In the genomic region with DNA sequence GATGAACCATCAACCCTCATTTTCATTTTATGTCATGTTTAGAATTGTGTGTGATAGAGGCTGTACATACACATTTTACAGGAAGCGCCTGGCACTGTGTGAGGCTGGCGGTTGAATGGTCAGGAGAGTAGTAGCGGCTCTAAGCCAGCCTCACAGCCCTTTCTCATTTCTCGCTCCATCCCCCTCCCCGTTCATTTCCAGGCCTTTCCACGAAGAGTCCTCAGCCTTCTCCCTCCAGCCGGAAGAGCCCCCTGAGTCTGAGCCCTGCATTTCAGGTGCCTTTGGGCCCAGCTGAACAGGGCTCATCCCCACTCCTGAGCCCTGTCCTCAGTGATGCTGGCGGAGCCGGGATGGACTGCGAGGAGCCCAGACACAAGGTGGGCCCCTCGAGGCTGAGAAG, we compare ENCODE assay signal across 24 cellular contexts.
"Had no signal": no experiment of that assay in that cellular context is flagged by ENCODE, and none has a peak within 500 bp of the region (broad histone marks: within the 10 kb centered on the region; RNA-seq: fewer than 3 reads in every experiment).

No MANE protein-coding gene starts in this region.

- FAIRE-seq: islet of Langerhans, pancreas had no signal

- H3K27me3 Mint-ChIP-seq: progenitor cell of endocrine pancreas; stimulated activated naive B cell treated with anti-CD40 and anti-IgM and Interleukin-4, amounts not matched to agents 10 μg/mL and 1 μg/mL and 100 μg/mL, for 72 hours had no signal

- H3K27ac Mint-ChIP-seq: progenitor cell of endocrine pancreas; stimulated activated naive B cell treated with anti-CD40 and anti-IgM and Interleukin-4, amounts not matched to agents 10 μg/mL and 1 μg/mL and 100 μg/mL, for 72 hours; stimulated activated naive CD8-positive, alpha-beta T cell treated with anti-CD3 and anti-CD28 coated beads, Interleukin-15, amount 100 ng/mL, for 72 hours had no signal

- H3K9me3 Mint-ChIP-seq: naive thymus-derived CD8-positive, alpha-beta T cell; stimulated activated naive B cell treated with anti-CD40 and anti-IgM and Interleukin-4, amounts not matched to agents 10 μg/mL and 1 μg/mL and 100 μg/mL, for 72 hours; stimulated activated naive CD8-positive, alpha-beta T cell treated with anti-CD3 and anti-CD28 coated beads, Interleukin-15, amount 100 ng/mL, for 72 hours had no signal

- H3K36me3 ChIP-seq: colonic mucosa, esophagus squamous epithelium, gastroesophageal sphincter, pancreas, tibial nerve, upper lobe of right lung, vagina had no signal

- H3K4me2 ChIP-seq: smooth muscle cell had no signal

- H3K4me1 ChIP-seq: colonic mucosa, esophagus squamous epithelium, gastroesophageal sphincter, testis, tibial nerve, upper lobe of right lung, vagina had no signal

- H3K4me3 ChIP-seq: colonic mucosa, esophagus squamous epithelium, gastroesophageal sphincter, mucosa of descending colon, pancreas, smooth muscle cell, testis, tibial nerve, upper lobe of right lung, vagina had no signal

- ATAC-seq: gastroesophageal sphincter; left lobe of liver; mucosa of descending colon; naive thymus-derived CD8-positive, alpha-beta T cell; pancreas; right cardiac atrium; stimulated activated naive B cell treated with anti-CD40 and anti-IgM and Interleukin-4, amounts not matched to agents 10 μg/mL and 1 μg/mL and 100 μg/mL, for 72 hours; stimulated activated naive CD8-positive, alpha-beta T cell treated with anti-CD3 and anti-CD28 coated beads, Interleukin-15, amount 100 ng/mL, for 72 hours; upper lobe of right lung had no signal

- H3K4me1 Mint-ChIP-seq: stimulated activated naive B cell treated with anti-CD40 and anti-IgM and Interleukin-4, amounts not matched to agents 10 μg/mL and 1 μg/mL and 100 μg/mL, for 72 hours; stimulated activated naive CD8-positive, alpha-beta T cell treated with anti-CD3 and anti-CD28 coated beads, Interleukin-15, amount 100 ng/mL, for 72 hours had no signal

- H3K4me3 Mint-ChIP-seq: naive thymus-derived CD8-positive, alpha-beta T cell; stimulated activated naive B cell treated with anti-CD40 and anti-IgM and Interleukin-4, amounts not matched to agents 10 μg/mL and 1 μg/mL and 100 μg/mL, for 72 hours; stimulated activated naive CD8-positive, alpha-beta T cell treated with anti-CD3 and anti-CD28 coated beads, Interleukin-15, amount 100 ng/mL, for 72 hours had no signal

- H3K9me3 ChIP-seq: colonic mucosa, esophagus squamous epithelium, gastroesophageal sphincter, mucosa of descending colon, pancreas, testis, tibial nerve, upper lobe of right lung, vagina had no signal

- H3K27me3 ChIP-seq: colonic mucosa, esophagus squamous epithelium, gastroesophageal sphincter, pancreas, testis, tibial nerve, upper lobe of right lung, vagina had no signal

- H3K27ac ChIP-seq: colonic mucosa, esophagus squamous epithelium, gastroesophageal sphincter, pancreas, testis, tibial nerve, upper lobe of right lung, vagina had no signal

- DNase-seq: colonic mucosa; dermis blood vessel endothelial cell; esophagus squamous epithelium; foreskin fibroblast; glutamatergic neuron; kidney glomerular epithelial cell; mammary epithelial cell; mucosa of descending colon; naive thymus-derived CD8-positive, alpha-beta T cell; occipital lobe; pancreas; stimulated activated CD4-positive, alpha-beta T cell treated with anti-CD3 and anti-CD28 coated beads, Interleukin-4, amount 100 ng/mL, for 4 hours; stimulated activated naive B cell treated with anti-CD40 and anti-IgM and Interleukin-4, amounts not matched to agents 10 μg/mL and 1 μg/mL and 100 μg/mL, for 72 hours; stimulated activated naive CD8-positive, alpha-beta T cell treated with anti-CD3 and anti-CD28 coated beads, Interleukin-15, amount 100 ng/mL, for 72 hours; testis; upper lobe of right lung had no signal
